ENCODE assay signal across 10 cellular contexts in the genomic region with DNA sequence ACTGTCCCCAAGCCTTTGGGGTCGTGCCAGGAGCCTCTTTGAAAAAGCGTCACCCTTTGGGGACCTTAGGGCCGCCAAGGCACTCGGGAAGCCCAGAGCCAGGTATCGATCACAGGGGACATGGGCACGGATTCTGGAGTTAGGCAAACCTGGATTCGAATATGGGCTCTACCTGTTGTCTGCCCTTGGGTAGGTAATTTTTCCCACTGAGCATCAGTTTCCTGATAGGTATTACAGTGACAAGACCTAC. TPM values are rescaled to one million over a fixed set of nuclear protein-coding genes. Genes with fewer than 3 reads are reported as not detected.
DNase-seq lines count a peak whose midpoint lies in the region; ATAC-seq and TF ChIP-seq lines count a peak whose summit lies in the region.
"Had no signal": no experiment of that assay in that cellular context is flagged by ENCODE, and none has a peak within 500 bp of the region (broad histone marks: within the 10 kb centered on the region; RNA-seq: fewer than 3 reads in every experiment).

No MANE protein-coding gene starts in this region.

- no peak for ATAC-seq in heart left ventricle
- no peak for ATAC-seq in Right ventricle myocardium inferior
- ATAC-seq in natural killer cell treated with Interleukin-12 subunit alpha and Interleukin-12 subunit beta and Interleukin-15 and Interleukin-18, amount 100 ng/mL, for 72 hours, result no peak
- no peak for ATAC-seq in GM21786 (IDR thresholded peaks at IDR 0.05; ENCODE audit: unreplicated experiment)

- H3K27ac ChIP-seq in heart left ventricle (no peak overlapping the region), ectodermal cell (ENCODE audit: insufficient read depth, low read depth, low read length, poor library complexity, severe bottlenecking) (no peak overlapping the region), vagina (peak overlapping the region; percentile 27)

- TF ChIP-seq POLR2A in heart left ventricle (IDR thresholded peaks at IDR 0.05), result no peak
- TF ChIP-seq POLR2A in vagina (IDR thresholded peaks at IDR 0.05), result no peak

- TF ChIP-seq CTCF in heart left ventricle (IDR thresholded peaks at IDR 0.05) (no peak), vagina (IDR thresholded peaks at IDR 0.05) (no peak)

- H3K36me3 ChIP-seq in heart left ventricle, result peaks cover 0 to 30% (median 19%) of the 10 kb centered on the region in 9 donors
- no peaks in the 10 kb centered on the region for H3K36me3 ChIP-seq in ectodermal cell (ENCODE audit: control insufficient read depth, insufficient read depth, low read length)
- H3K36me3 ChIP-seq in vagina, result no peaks in the 10 kb centered on the region

- intact Hi-C loops in heart left ventricle (cut with DNase I) (loop anchor here in 1 of 10 donors (10.0 kb wide), 1 partner anchor 52 kb away; no protein-coding TSS in a partner anchor), Right ventricle myocardium inferior (cut with DNase I) (no loop called here), vagina (cut with DNase I) (no loop called here)

- no peaks in the 10 kb centered on the region for H3K9me3 ChIP-seq in heart left ventricle
- no peaks in the 10 kb centered on the region for H3K9me3 ChIP-seq in ectodermal cell (ENCODE audit: control insufficient read depth, low read length)
- no peaks in the 10 kb centered on the region for H3K9me3 ChIP-seq in vagina

- peaks cover 12 to 16% of the 10 kb centered on the region in 2 donors for H3K27me3 Mint-ChIP-seq in natural killer cell treated with Interleukin-12 subunit alpha and Interleukin-12 subunit beta and Interleukin-15 and Interleukin-18, amount 100 ng/mL, for 72 hours

- peaks cover 0 to 21% (median 13%) of the 10 kb centered on the region in 12 donors for H3K4me1 ChIP-seq in heart left ventricle
- peaks cover 14% of the 10 kb centered on the region for H3K4me1 ChIP-seq in ectodermal cell (ENCODE audit: control insufficient read depth, insufficient read depth, low read length)
- peaks cover 23% of the 10 kb centered on the region for H3K4me1 ChIP-seq in vagina

- WGBS in heart left ventricle, 4 donors, result 46 to 49% (median 48%) methylated on average over 7 of the region's 7 CpGs
- 54% methylated on average over 7 of the region's 7 CpGs for WGBS in ectodermal cell, 2 experiments

- H3K27ac Mint-ChIP-seq in natural killer cell treated with Interleukin-12 subunit alpha and Interleukin-12 subunit beta and Interleukin-15 and Interleukin-18, amount 100 ng/mL, for 72 hours, result no peak overlapping the region
- H3K27ac Mint-ChIP-seq: CD14-positive monocyte had no signal

- peaks cover 0 to 4% of the 10 kb centered on the region in 2 donors for H3K4me1 Mint-ChIP-seq in natural killer cell treated with Interleukin-12 subunit alpha and Interleukin-12 subunit beta and Interleukin-15 and Interleukin-18, amount 100 ng/mL, for 72 hours (ENCODE audit: low read depth in 2 of 2)

- no peaks in the 10 kb centered on the region for H3K9me3 Mint-ChIP-seq in natural killer cell treated with Interleukin-12 subunit alpha and Interleukin-12 subunit beta and Interleukin-15 and Interleukin-18, amount 100 ng/mL, for 72 hours

- peak overlapping the region; percentile 36 for H3K4me3 Mint-ChIP-seq in natural killer cell treated with Interleukin-12 subunit alpha and Interleukin-12 subunit beta and Interleukin-15 and Interleukin-18, amount 100 ng/mL, for 72 hours

- H3K27me3 ChIP-seq in heart left ventricle, result peaks cover 0 to 24% (median 3%) of the 10 kb centered on the region in 9 donors
- H3K27me3 ChIP-seq in ectodermal cell (ENCODE audit: control insufficient read depth, insufficient read depth, low read length, poor library complexity, severe bottlenecking), result peaks cover 39% of the 10 kb centered on the region
- H3K27me3 ChIP-seq in vagina, result no peaks in the 10 kb centered on the region

- H3K36me3 Mint-ChIP-seq in natural killer cell treated with Interleukin-12 subunit alpha and Interleukin-12 subunit beta and Interleukin-15 and Interleukin-18, amount 100 ng/mL, for 72 hours, result no peaks in the 10 kb centered on the region

- H3K4me3 ChIP-seq in heart left ventricle, result peak overlapping the region; percentile 27 to 75 (median 57)
- peak overlapping the region; percentile 73 for H3K4me3 ChIP-seq in ectodermal cell (ENCODE audit: insufficient read depth, low read depth, low read length)
- H3K4me3 ChIP-seq in vagina, result peak overlapping the region; percentile 53 to 69

- DNase-seq in heart left ventricle, result no peak
- no peak for DNase-seq in Right ventricle myocardium inferior (ENCODE audit: missing footprints)
- DNase-seq in natural killer cell treated with Interleukin-12 subunit alpha and Interleukin-12 subunit beta and Interleukin-15 and Interleukin-18, amount 100 ng/mL, for 72 hours (ENCODE audit: low spot score), result no peak
- no peak for DNase-seq in vagina (ENCODE audit: extremely low spot score in 2 of 2)
- DNase-seq in dedifferentiated amniotic fluid mesenchymal stem cell (ENCODE audit: extremely low spot score), result no peak
- DNase-seq in DMS53 (lab: John Stamatoyannopoulos, UW), result no peak

RNA-seq across cellular contexts. Expression of a gene that starts 9.3 kb away (rescaled TPM):
- total RNA-seq in heart left ventricle (1 to 10 TPM in 8 of 9 donors, under 1 TPM in 1; 0.65 to 4.7 (median 2.3) TPM), Right ventricle myocardium inferior (2.7 TPM), vagina (1.5 TPM)
- polyA plus RNA-seq in heart left ventricle, result 10 to 100 TPM in 1 of 2 donors, 1 to 10 TPM in 1; 2.2 to 10.2 TPM
- polyA plus RNA-seq in ectodermal cell (2013, experiment 1 of 4), result 1.6 TPM
- 2.7 TPM for polyA plus RNA-seq in ectodermal cell (2013, experiment 2 of 4)
- polyA plus RNA-seq in ectodermal cell (2013, experiment 3 of 4), result 2.7 TPM
- polyA plus RNA-seq in ectodermal cell (2013, experiment 4 of 4), result 2.8 TPM
- total RNA-seq in natural killer cell treated with Interleukin-12 subunit alpha and Interleukin-12 subunit beta and Interleukin-15 and Interleukin-18, amount 100 ng/mL, for 72 hours, result 1 to 10 TPM; 3.6 to 7.6 TPM
- total RNA-seq: pulmonary artery endothelial cell had no signal
- polyA plus RNA-seq: CD14-positive monocyte had no signal

RNA-seq across cellular contexts. Expression of a gene that starts 9.5 kb away (rescaled TPM):
- 100 to 1,000 TPM in 6 of 9 donors, 10 to 100 TPM in 3; 77.9 to 196 (median 138) TPM for total RNA-seq in heart left ventricle
- polyA plus RNA-seq in heart left ventricle, result 100 to 1,000 TPM in 1 of 2 donors, 10 to 100 TPM in 1; 74.1 to 209 TPM
- total RNA-seq in Right ventricle myocardium inferior, result 92.2 TPM
- polyA plus RNA-seq in ectodermal cell (2013, experiment 1 of 4), result 19.8 TPM
- polyA plus RNA-seq in ectodermal cell (2013, experiment 2 of 4), result 18.4 TPM
- 15.7 TPM for polyA plus RNA-seq in ectodermal cell (2013, experiment 3 of 4)
- polyA plus RNA-seq in ectodermal cell (2013, experiment 4 of 4), result 18.2 TPM
- 10 to 100 TPM; 52.4 to 57.5 TPM for total RNA-seq in natural killer cell treated with Interleukin-12 subunit alpha and Interleukin-12 subunit beta and Interleukin-15 and Interleukin-18, amount 100 ng/mL, for 72 hours
- 41.5 TPM for total RNA-seq in vagina

RNA-seq across cellular contexts. Expression of a gene that starts 18.2 kb away (rescaled TPM):
- 100 to 1,000 TPM; 149 to 230 (median 178) TPM for total RNA-seq in heart left ventricle
- 100 to 1,000 TPM in 1 of 2 donors, 10 to 100 TPM in 1; 88.1 to 177 TPM for polyA plus RNA-seq in heart left ventricle
- total RNA-seq in Right ventricle myocardium inferior, result 158 TPM
- polyA plus RNA-seq in ectodermal cell (2013, experiment 1 of 4), result 77.4 TPM
- polyA plus RNA-seq in ectodermal cell (2013, experiment 2 of 4), result 82.3 TPM
- polyA plus RNA-seq in ectodermal cell (2013, experiment 3 of 4), result 66.5 TPM
- 79.2 TPM for polyA plus RNA-seq in ectodermal cell (2013, experiment 4 of 4)
- total RNA-seq in natural killer cell treated with Interleukin-12 subunit alpha and Interleukin-12 subunit beta and Interleukin-15 and Interleukin-18, amount 100 ng/mL, for 72 hours, result 1 to 10 TPM in 1 of 2 donors, not detected in 1; 2.9 TPM
- total RNA-seq in vagina, result 53.0 TPM
- polyA plus RNA-seq: CD14-positive monocyte had no signal

RNA-seq across cellular contexts. Expression of a gene that starts 19.0 kb away (rescaled TPM):
- 10 to 100 TPM in 1 of 9 donors, 1 to 10 TPM in 7, under 1 TPM in 1; 0.52 to 14.2 (median 1.8) TPM for total RNA-seq in heart left ventricle
- 10 to 100 TPM in 1 of 2 donors, 1 to 10 TPM in 1; 5.5 to 12.0 TPM for polyA plus RNA-seq in heart left ventricle
- 1.9 TPM for total RNA-seq in Right ventricle myocardium inferior
- 0.93 TPM for polyA plus RNA-seq in ectodermal cell (2013, experiment 1 of 4)
- polyA plus RNA-seq in ectodermal cell (2013, experiment 2 of 4), result 0.39 TPM
- 0.80 TPM for polyA plus RNA-seq in ectodermal cell (2013, experiment 3 of 4)
- 0.65 TPM for polyA plus RNA-seq in ectodermal cell (2013, experiment 4 of 4)
- not detected for total RNA-seq in natural killer cell treated with Interleukin-12 subunit alpha and Interleukin-12 subunit beta and Interleukin-15 and Interleukin-18, amount 100 ng/mL, for 72 hours
- total RNA-seq in vagina, result 0.74 TPM
- total RNA-seq: pulmonary artery endothelial cell had no signal
- polyA plus RNA-seq: CD14-positive monocyte had no signal

RNA-seq across cellular contexts. Expression of a gene that starts 38.8 kb away (rescaled TPM):
- total RNA-seq in heart left ventricle (under 1 TPM in 1 of 9 donors, not detected in 8; 0.10 TPM), Right ventricle myocardium inferior (not detected), vagina (not detected)
- under 1 TPM; 0.03 to 0.08 TPM for polyA plus RNA-seq in heart left ventricle
- polyA plus RNA-seq in ectodermal cell (2013, experiment 1 of 4), result 0.80 TPM
- polyA plus RNA-seq in ectodermal cell (2013, experiment 2 of 4), result 1.1 TPM
- 0.80 TPM for polyA plus RNA-seq in ectodermal cell (2013, experiment 3 of 4)
- polyA plus RNA-seq in ectodermal cell (2013, experiment 4 of 4), result 1.1 TPM
- total RNA-seq in natural killer cell treated with Interleukin-12 subunit alpha and Interleukin-12 subunit beta and Interleukin-15 and Interleukin-18, amount 100 ng/mL, for 72 hours, result under 1 TPM in 1 of 2 donors, not detected in 1; 0.12 TPM
- total RNA-seq: pulmonary artery endothelial cell had no signal
- polyA plus RNA-seq: CD14-positive monocyte had no signal

Comparison
In these comparisons a context has a peak if more than half of its experiments do, and no peak if none do; other contexts are left out.
1. RNA of a gene that starts 18.2 kb away (total RNA-seq): 149 to 230 TPM in heart left ventricle, 158 TPM in Right ventricle myocardium inferior (single experiment) and 53.0 TPM in vagina (single experiment); 2.9 TPM in natural killer cell treated with Interleukin-12 subunit alpha and Interleukin-12 subunit beta and Interleukin-15 and Interleukin-18, amount 100 ng/mL, for 72 hours; every median in the first group is over 10 times any median in the second.
2. Peak in every context shown above with its lines, with median percentiles within 50 percentile points of each other: H3K4me3 ChIP-seq.